22 cellular contexts compared by ENCODE assay signal in the genomic region with DNA sequence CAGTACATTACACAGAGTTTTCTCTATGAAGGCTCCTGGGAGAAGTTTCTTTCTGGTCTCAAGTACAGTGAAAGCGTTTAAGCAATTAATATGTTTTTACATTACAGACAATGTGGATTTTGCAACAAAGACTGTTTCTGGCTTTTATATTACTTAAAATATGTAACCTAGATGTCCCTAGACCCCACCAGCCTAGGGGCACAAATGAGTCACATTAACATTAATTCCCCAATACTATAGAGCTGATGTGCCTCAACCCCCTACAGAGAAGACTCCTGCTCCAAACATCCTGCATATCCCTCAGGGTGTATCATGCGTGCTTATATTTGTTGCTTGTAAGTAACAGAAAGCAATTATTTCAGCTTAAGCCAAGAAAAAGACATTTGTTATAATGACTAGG.
"Had no signal": no experiment of that assay in that cellular context is flagged by ENCODE, and none has a peak within 500 bp of the region (broad histone marks: within the 10 kb centered on the region; RNA-seq: fewer than 3 reads in every experiment).

No MANE protein-coding gene starts in this region.

- DNase-seq: colonic mucosa; effector CD8-positive, alpha-beta T cell; endodermal cell; foreskin keratinocyte; head of caudate nucleus; left ventricle myocardium superior; lower lobe of right lung; natural killer cell; occipital lobe; ovary; posterior cingulate gyrus; psoas muscle; right cardiac atrium; stimulated activated CD4-positive, alpha-beta T cell treated with anti-CD3 and anti-CD28 coated beads, Interleukin-15, amount 100 ng/mL, for 24 hours; stimulated activated CD4-positive, alpha-beta T cell treated with anti-CD3 and anti-CD28 coated beads, Interleukin-2, amount 100 ng/mL, for 48 hours; stimulated activated naive B cell treated with anti-CD40 and anti-IgM and Interleukin-4, amounts not matched to agents 10 μg/mL and 1 μg/mL and 100 μg/mL, for 72 hours; upper lobe of left lung had no signal

- H3K9me3 ChIP-seq: colonic mucosa, lower lobe of right lung, ovary, thoracic aorta, upper lobe of left lung had no signal

- H3K4me1 ChIP-seq: colonic mucosa, foreskin keratinocyte, lower lobe of right lung, psoas muscle, upper lobe of left lung had no signal

- H3K27me3 ChIP-seq: colonic mucosa, foreskin keratinocyte, ovary, tibial nerve, upper lobe of left lung had no signal

- H3K27ac ChIP-seq: colonic mucosa, epithelial cell of prostate, foreskin keratinocyte, lower lobe of right lung, ovary, psoas muscle, skin epidermis, thoracic aorta, tibial nerve, upper lobe of left lung had no signal

- ATAC-seq: esophagus mucosa; foreskin keratinocyte; left ventricle myocardium superior; lower lobe of right lung; natural killer cell; psoas muscle; right cardiac atrium; stimulated activated naive B cell treated with anti-CD40 and anti-IgM and Interleukin-4, amounts not matched to agents 10 μg/mL and 1 μg/mL and 100 μg/mL, for 72 hours had no signal

- H3K36me3 ChIP-seq: colonic mucosa, lower lobe of right lung, ovary, thoracic aorta, tibial nerve, upper lobe of left lung had no signal

- H3K4me3 ChIP-seq: colonic mucosa, lower lobe of right lung, ovary, psoas muscle, skin epidermis, thoracic aorta, tibial nerve, upper lobe of left lung had no signal
